In the genomic region with DNA sequence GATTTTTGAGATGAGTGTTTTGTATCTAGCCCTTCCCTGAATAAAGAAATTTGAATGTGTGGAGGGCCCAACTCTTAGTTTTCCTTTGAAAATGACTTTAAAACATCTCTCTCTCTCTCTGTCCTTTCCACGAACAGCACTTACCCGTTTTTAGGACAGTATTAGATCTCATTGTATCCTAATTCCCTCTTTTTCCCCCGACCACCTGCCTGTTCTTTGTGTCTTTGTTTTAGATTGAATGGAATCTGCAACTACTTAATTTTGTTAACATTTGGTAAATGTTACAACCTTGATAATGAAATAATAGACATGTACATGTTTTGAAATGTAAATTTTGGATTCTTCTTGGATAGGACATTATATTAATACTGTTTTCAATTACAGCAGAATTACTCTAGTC, we compare ENCODE assay signal across 15 cellular contexts. TPM values are rescaled to one million over a fixed set of nuclear protein-coding genes. Genes with fewer than 3 reads are reported as not detected.
DNase-seq lines count a peak whose midpoint lies in the region; ATAC-seq and TF ChIP-seq lines count a peak whose summit lies in the region.
"Had no signal": no experiment of that assay in that cellular context is flagged by ENCODE, and none has a peak within 500 bp of the region (broad histone marks: within the 10 kb centered on the region; RNA-seq: fewer than 3 reads in every experiment).

No MANE protein-coding gene starts in this region.

- ATAC-seq in heart right ventricle (no peak), left ventricle myocardium superior (no peak)
- ATAC-seq: mucosa of descending colon had no signal

- H3K27me3 ChIP-seq in heart right ventricle: peaks cover 0 to 100% (median 58%) of the 10 kb centered on the region in 7 donors
- no peaks in the 10 kb centered on the region for H3K27me3 ChIP-seq in mammary epithelial cell (ENCODE audit: insufficient read depth, low read length)
- no peaks in the 10 kb centered on the region for H3K27me3 ChIP-seq in liver (ENCODE audit: control insufficient read depth in 4 of 4, insufficient read depth in 4 of 4, low read length in 3 of 4)
- H3K27me3 ChIP-seq in thyroid gland: no peaks in the 10 kb centered on the region
- no peaks in the 10 kb centered on the region for H3K27me3 ChIP-seq in SJCRH30
- H3K27me3 ChIP-seq: testis had no signal

- peaks cover 81% of the 10 kb centered on the region for H3K79me2 ChIP-seq in mammary epithelial cell (ENCODE audit: insufficient read depth, low read length)

- H3K4me1 ChIP-seq in heart right ventricle (peaks cover 0 to 37% (median 8%) of the 10 kb centered on the region in 9 donors), mammary epithelial cell (ENCODE audit: insufficient read depth, low read length) (peaks cover 43% of the 10 kb centered on the region), liver (ENCODE audit: control insufficient read depth in 4 of 4, insufficient read depth in 4 of 4, low read length in 3 of 4) (peaks cover 7 to 55% (median 29%) of the 10 kb centered on the region in 4 donors), thyroid gland (peaks cover 35 to 44% of the 10 kb centered on the region in 2 donors), SJCRH30 (no peaks in the 10 kb centered on the region)

- peak overlapping the region; percentile 97 for H3K9ac ChIP-seq in mammary epithelial cell (ENCODE audit: insufficient read depth, low read length)
- peak overlapping the region; percentile 56 to 94 for H3K9ac ChIP-seq in liver (ENCODE audit: low read depth in 1 of 2, low read length in 2 of 2)

- intact Hi-C loops in heart right ventricle (cut with DNase I): loop anchor here in 6 of 10 donors (5.0 to 10.0 kb wide), 4 partner anchors 77 to 122 kb away; no protein-coding TSS in a partner anchor
- intact Hi-C loops in left ventricle myocardium superior (cut with micrococcal nuclease): no loop called here
- intact Hi-C loops in mammary epithelial cell (cut with micrococcal nuclease): loop anchor here (1.0 kb wide), 1 partner anchor 119 kb away; no protein-coding TSS in a partner anchor
- intact Hi-C loops in thyroid gland (cut with DNase I): no loop called here

- H3K27ac ChIP-seq in heart right ventricle (peak overlapping the region in 8 of 10 donors; percentile 56 to 93 (median 90)), mammary epithelial cell (ENCODE audit: insufficient read depth, low read depth, low read length) (peak overlapping the region; percentile 92), liver (ENCODE audit: low read depth in 1 of 2, low read length in 2 of 2) (peak overlapping the region; percentile 80 to 95), thyroid gland (peak overlapping the region; percentile 75 to 95 (median 94)), SJCRH30 (no peak overlapping the region)
- H3K27ac ChIP-seq: testis had no signal

- in situ Hi-C loops in mammary epithelial cell (cut with MboI; ENCODE audit: low sequenced_read_pairs in 2 of 2): loop anchor here in 1 of 2 donors (5.0 kb wide), 1 partner anchor 37 kb away; no protein-coding TSS in a partner anchor

- no peaks in the 10 kb centered on the region for H4K20me1 ChIP-seq in mammary epithelial cell (ENCODE audit: insufficient read depth, low read length)

- dilution Hi-C loops in mammary epithelial cell (cut with HindIII; ENCODE audit: low sequenced_read_pairs): no loop called here

- BruUV-seq in mammary epithelial cell (replicated peaks; lab: Mats Ljungman, UMichigan): no TSS peak

- H3K36me3 ChIP-seq in heart right ventricle (no peaks in the 10 kb centered on the region), mammary epithelial cell (ENCODE audit: insufficient read depth, low read length) (peaks cover 4% of the 10 kb centered on the region), liver (ENCODE audit: control insufficient read depth in 4 of 4, insufficient read depth in 3 of 4, low read depth in 1 of 4, low read length in 3 of 4) (no peaks in the 10 kb centered on the region), thyroid gland (no peaks in the 10 kb centered on the region), SJCRH30 (no peaks in the 10 kb centered on the region)

- DNase-seq in heart right ventricle (no peak), left ventricle myocardium superior (no peak), mammary epithelial cell (no peak), thyroid gland (no peak), NCI-H1930 (lab: John Stamatoyannopoulos, UW) (no peak), NCI-H226 (no peak), SJCRH30 (no peak)
- DNase-seq: activated CD4-positive, alpha-beta T cell treated with anti-CD3 and anti-CD28 coated beads for 4 hours; activated naive CD4-positive, alpha-beta T cell treated with anti-CD3 and anti-CD28 coated beads, Interleukin-2, amount 50 U/mL, for 16 hours; effector memory CD4-positive, alpha-beta T cell; GF-D8; testis had no signal

- H3K4me3 ChIP-seq in heart right ventricle: peak overlapping the region in 9 of 10 donors; percentile 53 to 73 (median 66)
- H3K4me3 ChIP-seq in mammary epithelial cell (replicated peaks in 1 of 3; ENCODE audit: insufficient read depth in 1 of 3, low read depth in 2 of 3, low read length in 3 of 3): peak overlapping the region; percentile 92 to 99 (median 98)
- H3K4me3 ChIP-seq in liver (ENCODE audit: low read depth in 1 of 3, low read length in 3 of 3): peak overlapping the region in 1 of 3 donors; percentile 93
- no peak overlapping the region for H3K4me3 ChIP-seq in thyroid gland (replicated peaks in 1 of 3)
- H3K4me3 ChIP-seq in SJCRH30: no peak overlapping the region
- H3K4me3 ChIP-seq: mucosa of descending colon, testis had no signal

- no peak for TF ChIP-seq CTCF in heart right ventricle (IDR thresholded peaks at IDR 0.05)
- TF ChIP-seq CTCF in mammary epithelial cell (conservative IDR thresholded peaks at IDR 0.05 in 1 of 2, IDR thresholded peaks at IDR 0.05 in 1 of 2; ENCODE audit: extremely low read depth in 1 of 2, insufficient read depth in 1 of 2, low read depth in 1 of 2, low read length in 2 of 2): no peak
- no peak for TF ChIP-seq CTCF in liver (IDR thresholded peaks at IDR 0.05; ENCODE audit: low read depth, low read length, missing input control)
- no peak for TF ChIP-seq CTCF in thyroid gland (IDR thresholded peaks at IDR 0.05)

- 44 to 62% methylated on average over 3 of the region's 3 CpGs for WGBS in heart right ventricle, 2 donors
- 11% methylated on average over 3 of the region's 3 CpGs for WGBS in mammary epithelial cell (ENCODE audit: low coverage, missing lambda C conversion rate)
- WGBS in liver: 41% methylated on average over 3 of the region's 3 CpGs
- 75 to 76% methylated on average over 3 of the region's 3 CpGs for WGBS in thyroid gland, 2 donors

- no peak for TF ChIP-seq RAD21 in liver (IDR thresholded peaks at IDR 0.05)

- peak overlapping the region; percentile 94 for H3K4me2 ChIP-seq in mammary epithelial cell (ENCODE audit: insufficient read depth, low read depth, low read length)

- no peaks in the 10 kb centered on the region for H3K9me3 ChIP-seq in heart right ventricle
- H3K9me3 ChIP-seq in mammary epithelial cell (replicated peaks; ENCODE audit: insufficient read depth, low read length): no peaks in the 10 kb centered on the region
- no peaks in the 10 kb centered on the region for H3K9me3 ChIP-seq in liver (ENCODE audit: control insufficient read depth in 4 of 4, low read length in 3 of 4)
- no peaks in the 10 kb centered on the region for H3K9me3 ChIP-seq in thyroid gland
- H3K9me3 ChIP-seq in SJCRH30 (replicated peaks): no peaks in the 10 kb centered on the region
- H3K9me3 ChIP-seq: mucosa of descending colon, testis had no signal

- CTCF ChIA-PET in mammary epithelial cell (lab: Charles Lee; ENCODE audit: low non-redundant PET): interaction anchor here (0.6 kb wide), 1 partner anchor 121 kb away, joined by 17 read pairs; no protein-coding TSS in a partner anchor

- H2AFZ ChIP-seq in mammary epithelial cell (ENCODE audit: low read depth, low read length): no peak overlapping the region

- no peak for TF ChIP-seq POLR2A in thyroid gland (IDR thresholded peaks at IDR 0.05)

TF ChIP-seq in liver, 16 proteins besides CTCF, POLR2A, EP300 and RAD21:
- TF ChIP-seq GABPA (IDR thresholded peaks at IDR 0.05 in 1 of 2, conservative IDR thresholded peaks at IDR 0.05 in 1 of 2) (no peak), HNF4A (conservative IDR thresholded peaks at IDR 0.05) (no peak), SP1 (IDR thresholded peaks at IDR 0.05) (no peak), HNF4G (IDR thresholded peaks at IDR 0.05) (no peak)

RNA-seq across cellular contexts. Expression of a gene that starts 3.1 kb away (rescaled TPM):
- total RNA-seq in heart right ventricle: 100 to 1,000 TPM; 273 to 471 (median 379) TPM
- 10 to 100 TPM; 56.5 to 79.1 TPM for polyA plus RNA-seq in heart right ventricle
- total RNA-seq in left ventricle myocardium superior: 314 TPM
- 100 to 1,000 TPM; 397 to 468 TPM for total RNA-seq in mammary epithelial cell
- polyA plus RNA-seq in mammary epithelial cell: 93.5 TPM
- polyA minus RNA-seq in mammary epithelial cell: 473 TPM
- 10 to 100 TPM; 41.2 to 74.7 TPM for total RNA-seq in liver
- 10 to 100 TPM; 25.0 to 27.1 TPM for polyA plus RNA-seq in liver
- total RNA-seq in thyroid gland: 100 to 1,000 TPM; 122 to 176 (median 145) TPM
- total RNA-seq in SJCRH30 (2014; rRNA removed; shearing (Covaris generic)): not detected in 2 replicates
- total RNA-seq: T-helper 2 cell treated with Interferon-gamma antibody and Interleukin-4, amounts not matched to agents 100 ng/mL and 5 ng/mL, for 36 hours had no signal

RNA-seq across cellular contexts. Expression of a gene that starts 45.4 kb away (rescaled TPM):
- total RNA-seq in heart right ventricle: 10 to 100 TPM in 9 of 10 donors, 1 to 10 TPM in 1; 9.1 to 21.1 (median 13.1) TPM
- 10 to 100 TPM; 10.4 to 16.2 TPM for polyA plus RNA-seq in heart right ventricle
- total RNA-seq in left ventricle myocardium superior: 17.3 TPM
- total RNA-seq in mammary epithelial cell: 10 to 100 TPM in 1 of 2 donors, 1 to 10 TPM in 1; 8.8 to 11.7 TPM
- 5.6 TPM for polyA plus RNA-seq in mammary epithelial cell
- polyA minus RNA-seq in mammary epithelial cell: 0.47 TPM
- total RNA-seq in liver: 1 to 10 TPM; 8.5 to 9.7 TPM
- 1 to 10 TPM; 5.0 to 8.3 TPM for polyA plus RNA-seq in liver
- total RNA-seq in thyroid gland: 10 to 100 TPM; 11.2 to 28.8 (median 20.1) TPM
- 20.1 and 25.3 TPM in 2 replicates for total RNA-seq in SJCRH30 (2014; rRNA removed; shearing (Covaris generic))

Comparison
In these comparisons a context has a peak if more than half of its experiments do, and no peak if none do; other contexts are left out.
1. intact Hi-C loops: an anchor here in heart right ventricle (5.0 to 10.0 kb wide) and mammary epithelial cell (1.0 kb wide); none called in left ventricle myocardium superior and thyroid gland.
2. H3K4me3 ChIP-seq: peak in heart right ventricle (9 of 10) and mammary epithelial cell (3 of 3); none in thyroid gland (0 of 3) and SJCRH30 (single experiment).
3. RNA of a gene that starts 3.1 kb away (total RNA-seq): 397 to 468 TPM in mammary epithelial cell, 273 to 471 TPM in heart right ventricle, 314 TPM in left ventricle myocardium superior (single experiment), 122 to 176 TPM in thyroid gland and 41.2 to 74.7 TPM in liver; not detected in SJCRH30; every median in the first group is over 10 times any median in the second.